In genomic region chr3:78994174-78995027, GRCh38 we compare ENCODE assay signal across 14 cellular contexts.
DNase-seq lines count a peak whose midpoint lies in the region; ATAC-seq and TF ChIP-seq lines count a peak whose summit lies in the region.
"Had no signal": no experiment of that assay in that cellular context is flagged by ENCODE, and none has a peak within 500 bp of the region (broad histone marks: within the 10 kb centered on the region; RNA-seq: fewer than 3 reads in every experiment).

No MANE protein-coding gene starts in this region.

- POLR2A ChIA-PET in HEK293 (lab: Yijun Ruan, JAX), result interaction anchor here (1.7 kb wide), 1 partner anchor 25 kb away, joined by 10 read pairs; no protein-coding TSS in a partner anchor
- POLR2A ChIA-PET in WTC11 (lab: Charles Lee), result interaction anchor here (1.3 kb wide), 1 partner anchor 25 kb away, joined by 6 read pairs; no protein-coding TSS in a partner anchor

- H3K4me1 Mint-ChIP-seq in WTC11 (peaks cover 37% of the 10 kb centered on the region), progenitor cell of endocrine pancreas (ENCODE audit: low read depth) (peaks cover 30% of the 10 kb centered on the region)

- TF ChIP-seq CTCF in HEK293 (tag by site-specific recombination; IDR thresholded peaks at IDR 0.05), result no peak
- no peak for TF ChIP-seq CTCF in WTC11 (IDR thresholded peaks at IDR 0.05)
- TF ChIP-seq CTCF in progenitor cell of endocrine pancreas (IDR thresholded peaks at IDR 0.05; ENCODE audit: unreplicated experiment), result no peak
- TF ChIP-seq CTCF in adrenal gland (IDR thresholded peaks at IDR 0.05), result no peak
- no peak for TF ChIP-seq CTCF in gastrocnemius medialis (IDR thresholded peaks at IDR 0.05 in 4 of 5, conservative IDR thresholded peaks at IDR 0.05 in 1 of 5)

- H3K9me3 ChIP-seq in HEK293 (ENCODE audit: control insufficient read depth, insufficient read depth, low read depth, low read length), result no peaks in the 10 kb centered on the region
- H3K9me3 ChIP-seq in iPS DF 6.9 (ENCODE audit: control insufficient read depth, insufficient read depth, low read length), result no peaks in the 10 kb centered on the region
- H3K9me3 ChIP-seq in adrenal gland (replicated peaks in 1 of 3), result no peaks in the 10 kb centered on the region
- no peaks in the 10 kb centered on the region for H3K9me3 ChIP-seq in gastrocnemius medialis
- H3K9me3 ChIP-seq: testis had no signal

- H3K9me3 Mint-ChIP-seq in WTC11, result peaks cover 13% of the 10 kb centered on the region
- peaks cover 17% of the 10 kb centered on the region for H3K9me3 Mint-ChIP-seq in progenitor cell of endocrine pancreas (ENCODE audit: low read depth)

- ATAC-seq in WTC11, result peak; percentile 89
- no peak for ATAC-seq in gastrocnemius medialis
- no peak for ATAC-seq in GM18858 (IDR thresholded peaks at IDR 0.05; ENCODE audit: unreplicated experiment)
- ATAC-seq: activated CD8-positive, alpha-beta T cell treated with anti-CD3 and anti-CD28 coated beads, Interleukin-2, amount 10 ng/mL, durations not matched to agents 7 days and 5 days; HCT116; psoas muscle had no signal

- H3K27me3 ChIP-seq in iPS DF 6.9 (ENCODE audit: control insufficient read depth, insufficient read depth, low read length) (no peaks in the 10 kb centered on the region), adrenal gland (no peaks in the 10 kb centered on the region), gastrocnemius medialis (no peaks in the 10 kb centered on the region)
- H3K27me3 ChIP-seq: testis had no signal

- peak overlapping the region; percentile 2 for H3K4me3 ChIP-seq in HEK293 (ENCODE audit: low read depth, low read length)
- no peak overlapping the region for H3K4me3 ChIP-seq in iPS DF 6.9 (ENCODE audit: low read length)
- H3K4me3 ChIP-seq in adrenal gland, result no peak overlapping the region
- H3K4me3 ChIP-seq in gastrocnemius medialis, result no peak overlapping the region
- H3K4me3 ChIP-seq: psoas muscle, testis had no signal

- intact Hi-C loops in adrenal gland (cut with DNase I) (no loop called here), gastrocnemius medialis (cut with DNase I; ENCODE audit: low total_unique reads) (no loop called here)

- peak overlapping the region; percentile 57 for H3K4me3 Mint-ChIP-seq in WTC11
- H3K4me3 Mint-ChIP-seq in progenitor cell of endocrine pancreas (ENCODE audit: low read depth), result no peak overlapping the region
- H3K4me3 Mint-ChIP-seq: activated CD8-positive, alpha-beta T cell treated with anti-CD3 and anti-CD28 coated beads, Interleukin-2, amount 10 ng/mL, durations not matched to agents 7 days and 5 days had no signal

- peak overlapping the region; percentile 75 for H3K27ac ChIP-seq in HEK293 (ENCODE audit: extremely low read depth, low read depth, low read length)
- H3K27ac ChIP-seq in iPS DF 6.9 (ENCODE audit: low read length), result no peak overlapping the region
- H3K27ac ChIP-seq in adrenal gland, result no peak overlapping the region
- no peak overlapping the region for H3K27ac ChIP-seq in gastrocnemius medialis
- H3K27ac ChIP-seq: HL-60, psoas muscle, testis had no signal

- H3K27ac Mint-ChIP-seq in WTC11 (peak overlapping the region; percentile 97), progenitor cell of endocrine pancreas (peak overlapping the region; percentile 64)
- H3K27ac Mint-ChIP-seq: activated CD8-positive, alpha-beta T cell treated with anti-CD3 and anti-CD28 coated beads, Interleukin-2, amount 10 ng/mL, durations not matched to agents 7 days and 5 days had no signal

- H3K36me3 ChIP-seq in HEK293 (ENCODE audit: control insufficient read depth in 2 of 2, insufficient read depth in 1 of 2, low read length in 2 of 2) (no peaks in the 10 kb centered on the region), iPS DF 6.9 (ENCODE audit: control insufficient read depth, insufficient read depth, low read length) (no peaks in the 10 kb centered on the region), adrenal gland (replicated peaks in 1 of 2) (no peaks in the 10 kb centered on the region), gastrocnemius medialis (no peaks in the 10 kb centered on the region)

- no peaks in the 10 kb centered on the region for H3K27me3 Mint-ChIP-seq in WTC11 (ENCODE audit: low read depth)
- H3K27me3 Mint-ChIP-seq in progenitor cell of endocrine pancreas, result no peaks in the 10 kb centered on the region

- peaks cover 21% of the 10 kb centered on the region for H3K4me1 ChIP-seq in HEK293 (ENCODE audit: control insufficient read depth, insufficient read depth, low read length)
- no peaks in the 10 kb centered on the region; the same call in 1 of the 2 replicates for H3K4me1 ChIP-seq in iPS DF 6.9 (ENCODE audit: control insufficient read depth, insufficient read depth, low read length)
- no peaks in the 10 kb centered on the region for H3K4me1 ChIP-seq in adrenal gland (replicated peaks in 1 of 2)
- no peaks in the 10 kb centered on the region for H3K4me1 ChIP-seq in gastrocnemius medialis
- H3K4me1 ChIP-seq: psoas muscle, testis had no signal

- WGBS in iPS DF 6.9 (ENCODE audit: insufficient coverage, insufficient read length), result no CpG with 5 or more reads among the region's 9 CpGs
- WGBS in adrenal gland, 4 donors, result 80 to 87% (median 84%) methylated on average over 9 of the region's 9 CpGs

- TF ChIP-seq POLR2A in adrenal gland (IDR thresholded peaks at IDR 0.05), result no peak
- no peak for TF ChIP-seq POLR2A in gastrocnemius medialis (IDR thresholded peaks at IDR 0.05)

- in situ Hi-C loops in gastrocnemius medialis (cut with MboI; ENCODE audit: low sequenced_read_pairs in 4 of 4), result loop anchor here in 1 of 4 donors (25.0 kb wide), 1 partner anchor 107 kb away; no protein-coding TSS in a partner anchor

- CTCF ChIA-PET in HEK293 (lab: Yijun Ruan, JAX) (interaction anchor here (1.0 kb wide), 1 partner anchor 264 kb away, joined by 3 read pairs; no protein-coding TSS in a partner anchor), WTC11 (lab: Charles Lee) (interaction anchor here (1.0 kb wide), 1 partner anchor 16 kb away, joined by 4 read pairs; no protein-coding TSS in a partner anchor)

- H3K36me3 Mint-ChIP-seq in WTC11 (peaks cover 14% of the 10 kb centered on the region), progenitor cell of endocrine pancreas (ENCODE audit: insufficient read depth) (peaks cover 8% of the 10 kb centered on the region)

- DNase-seq in WTC11 (ENCODE audit: low spot score) (no peak), iPS DF 6.9 (ENCODE audit: low read depth, low spot score) (peak; percentile 27), progenitor cell of endocrine pancreas (ENCODE audit: low spot score, unreplicated experiment) (no peak), NCI-H2029 treated with DMSO at 0.1 percent for 48 hours (lab: John Stamatoyannopoulos, UW) (no peak), adrenal gland (no peak), gastrocnemius medialis (no peak)
- DNase-seq: activated CD8-positive, alpha-beta T cell treated with anti-CD3 and anti-CD28 coated beads, Interleukin-2, amount 10 ng/mL, durations not matched to agents 7 days and 5 days; kidney; psoas muscle; testis had no signal

TF ChIP-seq in WTC11, 78 proteins besides CTCF, POLR2A, EP300 and RAD21:
- TF ChIP-seq, protein P1, sequence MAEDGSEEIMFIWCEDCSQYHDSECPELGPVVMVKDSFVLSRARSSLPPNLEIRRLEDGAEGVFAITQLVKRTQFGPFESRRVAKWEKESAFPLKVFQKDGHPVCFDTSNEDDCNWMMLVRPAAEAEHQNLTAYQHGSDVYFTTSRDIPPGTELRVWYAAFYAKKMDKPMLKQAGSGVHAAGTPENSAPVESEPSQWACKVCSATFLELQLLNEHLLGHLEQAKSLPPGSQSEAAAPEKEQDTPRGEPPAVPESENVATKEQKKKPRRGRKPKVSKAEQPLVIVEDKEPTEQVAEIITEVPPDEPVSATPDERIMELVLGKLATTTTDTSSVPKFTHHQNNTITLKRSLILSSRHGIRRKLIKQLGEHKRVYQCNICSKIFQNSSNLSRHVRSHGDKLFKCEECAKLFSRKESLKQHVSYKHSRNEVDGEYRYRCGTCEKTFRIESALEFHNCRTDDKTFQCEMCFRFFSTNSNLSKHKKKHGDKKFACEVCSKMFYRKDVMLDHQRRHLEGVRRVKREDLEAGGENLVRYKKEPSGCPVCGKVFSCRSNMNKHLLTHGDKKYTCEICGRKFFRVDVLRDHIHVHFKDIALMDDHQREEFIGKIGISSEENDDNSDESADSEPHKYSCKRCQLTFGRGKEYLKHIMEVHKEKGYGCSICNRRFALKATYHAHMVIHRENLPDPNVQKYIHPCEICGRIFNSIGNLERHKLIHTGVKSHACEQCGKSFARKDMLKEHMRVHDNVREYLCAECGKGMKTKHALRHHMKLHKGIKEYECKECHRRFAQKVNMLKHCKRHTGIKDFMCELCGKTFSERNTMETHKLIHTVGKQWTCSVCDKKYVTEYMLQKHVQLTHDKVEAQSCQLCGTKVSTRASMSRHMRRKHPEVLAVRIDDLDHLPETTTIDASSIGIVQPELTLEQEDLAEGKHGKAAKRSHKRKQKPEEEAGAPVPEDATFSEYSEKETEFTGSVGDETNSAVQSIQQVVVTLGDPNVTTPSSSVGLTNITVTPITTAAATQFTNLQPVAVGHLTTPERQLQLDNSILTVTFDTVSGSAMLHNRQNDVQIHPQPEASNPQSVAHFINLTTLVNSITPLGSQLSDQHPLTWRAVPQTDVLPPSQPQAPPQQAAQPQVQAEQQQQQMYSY (CRISPR knock-in tag; IDR thresholded peaks at IDR 0.05), result peak; percentile 96
- no peak for TF ChIP-seq PRRX2 (CRISPR knock-in tag; IDR thresholded peaks at IDR 0.05)

Comparison
In these comparisons a context has a peak if more than half of its experiments do, and no peak if none do; other contexts are left out.
1. Of the 8 proteins assayed by ChIP-seq in both HEK293 and WTC11: peak only in HEK293: ATF2; only in WTC11: none; in both: none; in neither: 7.